14 cellular contexts compared by ENCODE assay signal in genomic region chr17:66455022-66455547, GRCh38.
"Had no signal": no experiment of that assay in that cellular context is flagged by ENCODE, and none has a peak within 500 bp of the region (broad histone marks: within the 10 kb centered on the region; RNA-seq: fewer than 3 reads in every experiment).

No MANE protein-coding gene starts in this region.

- DNase-seq: activated CD4-positive, alpha-beta T cell treated with anti-CD3 and anti-CD28 coated beads for 4 hours; activated CD8-positive, alpha-beta memory T cell treated with anti-CD3 and anti-CD28 coated beads, Interleukin-2, amount 50 U/mL, for 4 hours; activated CD8-positive, alpha-beta T cell treated with anti-CD3 and anti-CD28 coated beads, Interleukin-2, amount 10 ng/mL, durations not matched to agents 7 days and 5 days; activated gamma-delta T cell treated with Interleukin-2 at 50 U/mL for 16 hours; activated T-cell treated with anti-CD3 and anti-CD28 coated beads, Interleukin-2, amount 50 U/mL, for 72 hours; aorta; erythroblast; islet precursor cell; natural killer cell; stimulated activated CD4-positive, alpha-beta T cell treated with anti-CD3 and anti-CD28 coated beads, Interleukin-2, amount 100 ng/mL, for 48 hours; T-helper 17 cell; tibial artery had no signal

- ATAC-seq: activated CD8-positive, alpha-beta T cell treated with anti-CD3 and anti-CD28 coated beads, Interleukin-2, amount 10 ng/mL, durations not matched to agents 7 days and 5 days; activated T-cell treated with anti-CD3 and anti-CD28 coated beads, Interleukin-2, amount 50 U/mL, for 72 hours; natural killer cell; stimulated activated memory B cell treated with anti-CD40 and anti-IgM and Interleukin-4, amounts not matched to agents 10 μg/mL and 1 μg/mL and 100 μg/mL, for 72 hours; T-helper 17 cell; WTC11 had no signal
